Comparison of ENCODE assay signal across 20 cellular contexts in the genomic region with DNA sequence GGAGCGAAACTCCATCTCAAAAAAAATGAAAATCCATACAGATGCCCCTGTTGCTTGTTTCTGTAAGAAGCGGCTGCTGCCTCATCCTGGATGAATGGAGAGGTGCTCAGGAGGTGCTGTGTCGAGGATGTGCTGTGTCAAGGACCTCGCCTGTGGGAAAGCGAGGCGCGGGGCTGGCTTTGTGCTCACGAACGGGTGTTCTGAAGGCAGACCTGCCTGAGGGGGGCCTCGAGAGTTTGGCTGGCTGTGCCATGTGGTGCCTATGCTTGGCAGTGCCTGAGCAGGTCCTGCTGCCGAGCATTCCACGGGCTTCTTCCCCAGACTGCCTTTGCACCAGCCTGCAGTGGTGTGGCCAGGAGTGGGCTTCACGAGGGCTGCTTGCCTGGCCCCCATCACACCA.
DNase-seq lines count a peak whose midpoint lies in the region; ATAC-seq, FAIRE-seq and TF ChIP-seq lines count a peak whose summit lies in the region.
"Had no signal": no experiment of that assay in that cellular context is flagged by ENCODE, and none has a peak within 500 bp of the region (broad histone marks: within the 10 kb centered on the region; RNA-seq: fewer than 3 reads in every experiment).

No MANE protein-coding gene starts in this region.

- no peak overlapping the region for H3K56ac ChIP-seq in H1 (replicated peaks; ENCODE audit: insufficient read length, low read depth, low read length)

- no peaks in the 10 kb centered on the region for H3K27me3 Mint-ChIP-seq in activated naive CD8-positive, alpha-beta T cell treated with anti-CD3 and anti-CD28 coated beads, Interleukin-2, amount 50 U/mL, for 24 hours
- H3K27me3 Mint-ChIP-seq in activated naive CD8-positive, alpha-beta T cell treated with anti-CD3 and anti-CD28 coated beads for 36 hours: no peaks in the 10 kb centered on the region
- H3K27me3 Mint-ChIP-seq: CD4-positive, CD25-positive, alpha-beta regulatory T cell; CD8-positive, alpha-beta memory T cell had no signal

- no peak for TF ChIP-seq EP300 in H1 (IDR thresholded peaks at IDR 0.05; ENCODE audit: borderline replicate concordance in 1 of 2, low read depth in 2 of 2, low read length in 2 of 2)

- H3K14ac ChIP-seq in H1 (ENCODE audit: insufficient read length): no peak overlapping the region

- CTCF ChIA-PET in RWPE1 (lab: Yijun Ruan, JAX): no interaction called here
- CTCF ChIA-PET in H1 (lab: Charles Lee; ENCODE audit: partially characterized antibody): interaction anchor here (1.3 kb wide), 1 partner anchor 20 kb away, joined by 3 read pairs; no protein-coding TSS in a partner anchor

- H4K5ac ChIP-seq in H1 (ENCODE audit: insufficient read length, low read depth, low read length): no peak overlapping the region

- peak; percentile 19 for ATAC-seq in activated naive CD8-positive, alpha-beta T cell treated with anti-CD3 and anti-CD28 coated beads, Interleukin-2, amount 50 U/mL, for 24 hours
- no peak for ATAC-seq in GM19397 (IDR thresholded peaks at IDR 0.05; ENCODE audit: unreplicated experiment)
- ATAC-seq: HCT116 had no signal

- POLR2A ChIA-PET in RWPE1 (lab: Yijun Ruan, JAX; ENCODE audit: low non-redundant PET) (no interaction called here), H1 (lab: Charles Lee; ENCODE audit: partially characterized antibody) (no interaction called here)

- no peaks in the 10 kb centered on the region; a peak in 1 of 4 replicates for H3K79me2 ChIP-seq in H1 (ENCODE audit: control insufficient read depth in 1 of 2, insufficient read depth in 2 of 2, low read length in 2 of 2)

- H2AK5ac ChIP-seq in H1 (ENCODE audit: low read depth, low read length): no peak overlapping the region

- H3K23me2 ChIP-seq in H1 (ENCODE audit: low read depth, low read length): no peaks in the 10 kb centered on the region

- no peak overlapping the region for H2BK15ac ChIP-seq in H1 (ENCODE audit: low read length)

- H4K8ac ChIP-seq in H1 (ENCODE audit: extremely low read depth, insufficient read depth, low read length): peak overlapping the region; percentile 46; the same call in 1 of the 2 replicates

- H3K23ac ChIP-seq in H1 (ENCODE audit: insufficient read length): no peak overlapping the region

- no peaks in the 10 kb centered on the region for H3K9me3 ChIP-seq in H1 (ENCODE audit: insufficient read depth in 2 of 2, low read depth in 1 of 2, low read length in 1 of 2)
- H3K9me3 ChIP-seq: BE2C had no signal

- peak overlapping the region; percentile 11 for H3K27ac ChIP-seq in RWPE1
- peak overlapping the region; percentile 29; the same call in 1 of the 2 replicates for H3K27ac ChIP-seq in H1 (ENCODE audit: low read depth, low read length)

- no peak overlapping the region for H2BK20ac ChIP-seq in H1 (ENCODE audit: low read length)

- TF ChIP-seq RAD21 in H1 (IDR thresholded peaks at IDR 0.05 in 1 of 2, conservative IDR thresholded peaks at IDR 0.05 in 1 of 2; ENCODE audit: low read depth in 2 of 2, low read length in 2 of 2): no peak

- no peak overlapping the region for H3K9ac ChIP-seq in H1 (replicated peaks in 1 of 4; ENCODE audit: extremely low read depth in 1 of 4, low read depth in 3 of 4, low read length in 3 of 4)

- DNase-seq in activated naive CD8-positive, alpha-beta T cell treated with anti-CD3 and anti-CD28 coated beads, Interleukin-2, amount 50 U/mL, for 24 hours: no peak
- no peak for DNase-seq in activated naive CD8-positive, alpha-beta T cell treated with anti-CD3 and anti-CD28 coated beads for 36 hours
- DNase-seq in RWPE1 (ENCODE audit: low spot score) (no peak), H1 (ENCODE audit: low read depth in 1 of 2, low spot score in 2 of 2) (no peak), DMS79 treated with DMSO at 0.1 percent for 48 hours (lab: John Stamatoyannopoulos, UW) (no peak), NCI-H2171 (lab: John Stamatoyannopoulos, UW) (no peak)
- DNase-seq: ACHN; BE2C; C1 segment of cervical spinal cord; CD4-positive, CD25-positive, alpha-beta regulatory T cell; CD8-positive, alpha-beta memory T cell; COR-L47; DMS 273 treated with DMSO at 0.1 percent for 48 hours; GF-D8; H7; HFFc6 had no signal

- no peak overlapping the region for H3K18ac ChIP-seq in H1 (ENCODE audit: extremely low read depth, low read length)

- H3K4ac ChIP-seq in H1 (replicated peaks; ENCODE audit: insufficient read length, low read depth, low read length): no peak overlapping the region

- H3K4me3 Mint-ChIP-seq in activated naive CD8-positive, alpha-beta T cell treated with anti-CD3 and anti-CD28 coated beads, Interleukin-2, amount 50 U/mL, for 24 hours: no peak overlapping the region
- no peak overlapping the region for H3K4me3 Mint-ChIP-seq in activated naive CD8-positive, alpha-beta T cell treated with anti-CD3 and anti-CD28 coated beads for 36 hours
- H3K4me3 Mint-ChIP-seq: CD4-positive, CD25-positive, alpha-beta regulatory T cell; CD8-positive, alpha-beta memory T cell; HFFc6 had no signal

- no peaks in the 10 kb centered on the region for H3K27me3 ChIP-seq in H1 (replicated peaks in 1 of 4; ENCODE audit: control insufficient read depth in 3 of 4, extremely low read depth in 1 of 4, insufficient read depth in 3 of 4, low read length in 3 of 4)
- H3K27me3 ChIP-seq: BE2C had no signal

- no peak for FAIRE-seq in H1 (lab: Jason Lieb, UNC)
- FAIRE-seq: A204.1, HTR-8/SVneo had no signal

- no peak overlapping the region for H3K4me2 ChIP-seq in H1 (ENCODE audit: insufficient read depth in 1 of 2, low read depth in 2 of 2, low read length in 2 of 2)

- no peak overlapping the region for H2BK120ac ChIP-seq in H1 (replicated peaks; ENCODE audit: low read depth, low read length)

- H2BK5ac ChIP-seq in H1 (ENCODE audit: low read depth, low read length): no peak overlapping the region

- no peak overlapping the region for H2AFZ ChIP-seq in H1 (ENCODE audit: low read length)

- peaks cover 3 to 11% of the 10 kb centered on the region in 2 experiments for H4K20me1 ChIP-seq in H1 (replicated peaks in 1 of 2; ENCODE audit: control insufficient read depth in 1 of 2, insufficient read depth in 2 of 2, low read length in 2 of 2)

- H3K79me1 ChIP-seq in H1 (ENCODE audit: low read depth, low read length): peaks cover 7% of the 10 kb centered on the region

- no peak overlapping the region for H3K4me3 ChIP-seq in H1 (ENCODE audit: extremely low read depth in 1 of 4, insufficient read depth in 2 of 4, low read depth in 3 of 4, low read length in 4 of 4)

- no peak for TF ChIP-seq POLR2A in H1 (IDR thresholded peaks at IDR 0.05; ENCODE audit: control extremely low read depth in 1 of 2, low read depth in 2 of 2, low read length in 2 of 2)

- peaks cover 2% of the 10 kb centered on the region for H3K4me1 Mint-ChIP-seq in activated naive CD8-positive, alpha-beta T cell treated with anti-CD3 and anti-CD28 coated beads, Interleukin-2, amount 50 U/mL, for 24 hours
- H3K4me1 Mint-ChIP-seq in activated naive CD8-positive, alpha-beta T cell treated with anti-CD3 and anti-CD28 coated beads for 36 hours: no peaks in the 10 kb centered on the region

- no peaks in the 10 kb centered on the region for H3K9me3 Mint-ChIP-seq in activated naive CD8-positive, alpha-beta T cell treated with anti-CD3 and anti-CD28 coated beads, Interleukin-2, amount 50 U/mL, for 24 hours
- H3K9me3 Mint-ChIP-seq in activated naive CD8-positive, alpha-beta T cell treated with anti-CD3 and anti-CD28 coated beads for 36 hours: no peaks in the 10 kb centered on the region
- H3K9me3 Mint-ChIP-seq: CD4-positive, CD25-positive, alpha-beta regulatory T cell; CD8-positive, alpha-beta memory T cell; HFFc6 had no signal

- TF ChIP-seq CTCF in RWPE1 (conservative IDR thresholded peaks at IDR 0.05; ENCODE audit: low read depth) (no peak), H1 (IDR thresholded peaks at IDR 0.05; ENCODE audit: control extremely low read depth in 1 of 3, insufficient read depth in 1 of 3, low read depth in 1 of 3, low read length in 3 of 3) (no peak)

- no peak overlapping the region for H4K91ac ChIP-seq in H1 (replicated peaks; ENCODE audit: insufficient read length, low read length)

- no peaks in the 10 kb centered on the region for H3K4me1 ChIP-seq in H1 (replicated peaks in 1 of 4; ENCODE audit: control insufficient read depth in 3 of 4, insufficient read depth in 4 of 4, low read length in 3 of 4)
- H3K4me1 ChIP-seq: BE2C had no signal

- H3K27ac Mint-ChIP-seq in activated naive CD8-positive, alpha-beta T cell treated with anti-CD3 and anti-CD28 coated beads, Interleukin-2, amount 50 U/mL, for 24 hours: no peak overlapping the region
- no peak overlapping the region for H3K27ac Mint-ChIP-seq in activated naive CD8-positive, alpha-beta T cell treated with anti-CD3 and anti-CD28 coated beads for 36 hours
- H3K27ac Mint-ChIP-seq: CD4-positive, CD25-positive, alpha-beta regulatory T cell; HFFc6 had no signal

- H3K36me3 ChIP-seq in H1 (ENCODE audit: control insufficient read depth in 2 of 4, insufficient read depth in 4 of 4, low read length in 3 of 4): peaks cover 8 to 37% (median 22%) of the 10 kb centered on the region in 4 experiments; a peak in 5 of 8 replicates

- 97% methylated on average over 13 of the region's 13 CpGs; no CpG with 5 or more reads in 1 of the 2 experiments for WGBS in H1 (ENCODE audit: extremely low coverage in 1 of 2, insufficient coverage in 1 of 2, insufficient read length in 1 of 2, insufficient replicate concordance in 2 of 2, low coverage in 1 of 2, low lambda C conversion rate in 2 of 2, missing lambda C conversion rate in 1 of 2), 2 experiments

- peaks cover 48% of the 10 kb centered on the region for H3K36me3 Mint-ChIP-seq in activated naive CD8-positive, alpha-beta T cell treated with anti-CD3 and anti-CD28 coated beads, Interleukin-2, amount 50 U/mL, for 24 hours (ENCODE audit: low read depth)
- peaks cover 28% of the 10 kb centered on the region for H3K36me3 Mint-ChIP-seq in activated naive CD8-positive, alpha-beta T cell treated with anti-CD3 and anti-CD28 coated beads for 36 hours

- no peak overlapping the region for H2BK12ac ChIP-seq in H1 (ENCODE audit: low read depth, low read length)

TF ChIP-seq in H1, 55 proteins besides CTCF, POLR2A, EP300 and RAD21 (continues in another document):
- TF ChIP-seq EZH2 (IDR thresholded peaks at IDR 0.05; ENCODE audit: low read depth, low read length, severe bottlenecking) (no peak), ASH2L (IDR thresholded peaks at IDR 0.05; ENCODE audit: low read length) (no peak), TAF7 (optimal IDR thresholded peaks at IDR 0.05; ENCODE audit: borderline replicate concordance, low read depth, low read length) (no peak), CTBP2 (IDR thresholded peaks at IDR 0.05; ENCODE audit: borderline replicate concordance, insufficient read depth, insufficient read length, low read length) (no peak)
